In the genomic region with DNA sequence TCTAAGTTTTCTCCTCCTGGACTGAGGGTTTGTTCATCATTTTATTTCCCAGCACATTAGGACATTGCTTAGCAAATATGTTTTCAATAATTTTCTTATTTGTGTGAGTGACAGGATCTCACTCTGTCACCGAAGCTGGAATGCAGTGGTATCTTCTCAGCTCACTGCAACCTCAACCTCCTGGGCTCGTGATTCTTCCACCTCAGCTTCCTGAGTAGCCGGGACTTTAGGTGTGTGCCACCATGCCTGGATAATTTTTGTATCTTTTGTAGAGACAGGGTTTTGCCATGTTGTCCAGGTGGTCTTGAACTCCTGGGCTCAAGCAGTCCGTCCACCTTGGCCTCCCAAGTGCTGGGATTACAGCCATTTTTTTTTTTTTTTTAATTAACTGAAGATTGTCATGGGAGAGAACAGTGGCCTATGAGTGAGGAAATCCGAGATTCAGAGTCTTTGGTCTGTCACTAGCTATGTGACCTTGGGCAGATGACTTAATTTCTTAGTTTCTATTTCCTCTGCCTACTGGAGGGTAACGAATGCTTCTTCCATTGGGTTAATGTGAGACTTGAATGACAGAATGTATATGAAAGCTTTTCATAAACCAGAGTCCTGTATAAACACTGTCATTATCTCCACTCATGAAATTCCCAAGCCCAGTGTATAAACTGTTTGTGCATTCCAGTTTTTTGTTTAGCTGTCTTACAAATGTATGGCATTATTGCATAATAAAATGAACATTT, we compare ENCODE assay signal across 10 cellular contexts. TPM values are rescaled to one million over a fixed set of nuclear protein-coding genes. Genes with fewer than 3 reads are reported as not detected.
DNase-seq lines count a peak whose midpoint lies in the region; ATAC-seq and TF ChIP-seq lines count a peak whose summit lies in the region.
"Had no signal": no experiment of that assay in that cellular context is flagged by ENCODE, and none has a peak within 500 bp of the region (broad histone marks: within the 10 kb centered on the region; RNA-seq: fewer than 3 reads in every experiment).

No MANE protein-coding gene starts in this region.

- no peak for DNase-seq in left ventricle myocardium superior
- no peak for DNase-seq in heart left ventricle
- no peak for DNase-seq in NCI-H1048 (lab: John Stamatoyannopoulos, UW)
- no peak for DNase-seq in foreskin melanocyte
- no peak for DNase-seq in WERI-Rb-1
- DNase-seq in medulla oblongata (ENCODE audit: extremely low spot score), result no peak
- DNase-seq: central memory CD4-positive, alpha-beta T cell had no signal

- H3K27ac ChIP-seq in heart left ventricle (no peak overlapping the region), WERI-Rb-1 (no peak overlapping the region)
- H3K27ac ChIP-seq: C4-2B had no signal

- intact Hi-C loops in left ventricle myocardium superior (cut with micrococcal nuclease) (no loop called here), heart left ventricle (cut with DNase I) (no loop called here)

- 51 to 64% (median 63%) methylated on average over 6 of the region's 6 CpGs for WGBS in heart left ventricle, 4 donors

- TF ChIP-seq POLR2A in heart left ventricle (IDR thresholded peaks at IDR 0.05), result no peak
- peak; percentile 16; the same call in 1 of the 2 replicates for TF ChIP-seq POLR2A in Raji (IDR thresholded peaks at IDR 0.05; ENCODE audit: insufficient read depth, low read depth, low read length)

- peak; percentile 13 for ATAC-seq in left ventricle myocardium superior
- no peak for ATAC-seq in heart left ventricle
- ATAC-seq in HG02852 (IDR thresholded peaks at IDR 0.05; ENCODE audit: unreplicated experiment), result peak; percentile 63

- H3K4me3 ChIP-seq in heart left ventricle, result no peak overlapping the region
- H3K4me3 ChIP-seq in WERI-Rb-1 (ENCODE audit: low read depth, low read length), result no peak overlapping the region

- H3K27me3 ChIP-seq in heart left ventricle (no peaks in the 10 kb centered on the region), WERI-Rb-1 (ENCODE audit: insufficient read depth, low read depth, severe bottlenecking) (no peaks in the 10 kb centered on the region)

- H3K4me1 ChIP-seq in heart left ventricle, result peaks cover 0 to 36% (median 2%) of the 10 kb centered on the region in 12 donors

- H3K36me3 ChIP-seq in heart left ventricle (no peaks in the 10 kb centered on the region), WERI-Rb-1 (no peaks in the 10 kb centered on the region)

- H3K9me3 ChIP-seq in heart left ventricle (no peaks in the 10 kb centered on the region), WERI-Rb-1 (ENCODE audit: severe bottlenecking) (no peaks in the 10 kb centered on the region)

- no peak for TF ChIP-seq CTCF in heart left ventricle (IDR thresholded peaks at IDR 0.05)
- no peak for TF ChIP-seq CTCF in WERI-Rb-1 (IDR thresholded peaks at IDR 0.05; ENCODE audit: low read depth, low read length)

RNA-seq across cellular contexts. Expression of gene MOB1B, which starts 23.9 kb away (rescaled TPM):
- total RNA-seq in left ventricle myocardium superior (18.4 TPM), heart left ventricle (10 to 100 TPM; 11.1 to 22.9 (median 18.6) TPM)
- 1 to 10 TPM; 4.8 to 7.2 TPM for polyA plus RNA-seq in heart left ventricle

Comparison
In these comparisons a context has a peak if more than half of its experiments do, and no peak if none do; other contexts are left out.
1. ATAC-seq: peak in left ventricle myocardium superior (single experiment) and HG02852 (single experiment); none in heart left ventricle (0 of 4).